Comparison of ENCODE assay signal across 9 cellular contexts in genomic region chr9:124258765-124259272, GRCh38. TPM values are rescaled to one million over a fixed set of nuclear protein-coding genes. Genes with fewer than 3 reads are reported as not detected.
DNase-seq lines count a peak whose midpoint lies in the region; ATAC-seq, FAIRE-seq and TF ChIP-seq lines count a peak whose summit lies in the region.
"Had no signal": no experiment of that assay in that cellular context is flagged by ENCODE, and none has a peak within 500 bp of the region (broad histone marks: within the 10 kb centered on the region; RNA-seq: fewer than 3 reads in every experiment).

No MANE protein-coding gene starts in this region.

- H3K9me3 ChIP-seq in ascending aorta: no peaks in the 10 kb centered on the region

- no peak for DNase-seq in activated T-cell treated with anti-CD3 and anti-CD28 coated beads, Interleukin-2, amount 50 U/mL, for 72 hours
- DNase-seq in activated T-cell treated with anti-CD3 and anti-CD28 coated beads for 4 hours (no peak), ascending aorta (ENCODE audit: low spot score in 2 of 2) (no peak), RCC 7860 (ENCODE audit: low spot score) (no peak)

- intact Hi-C loops in ascending aorta (cut with DNase I): loop anchor here (1.0 to 2.0 kb wide), 3 partner anchors 26 to 62 kb away; no protein-coding TSS in a partner anchor

- H3K36me3 ChIP-seq in ascending aorta: no peaks in the 10 kb centered on the region

- no peaks in the 10 kb centered on the region for H3K9me3 Mint-ChIP-seq in activated T-cell treated with anti-CD3 and anti-CD28 coated beads, Interleukin-2, amount 50 U/mL, for 72 hours

- peaks cover 61% of the 10 kb centered on the region for H3K27me3 Mint-ChIP-seq in activated T-cell treated with anti-CD3 and anti-CD28 coated beads, Interleukin-2, amount 50 U/mL, for 72 hours (ENCODE audit: low read depth)

- H3K27ac Mint-ChIP-seq in activated T-cell treated with anti-CD3 and anti-CD28 coated beads, Interleukin-2, amount 50 U/mL, for 72 hours: no peak overlapping the region

- H3K4me1 Mint-ChIP-seq in activated T-cell treated with anti-CD3 and anti-CD28 coated beads, Interleukin-2, amount 50 U/mL, for 72 hours (ENCODE audit: low read depth): peaks cover 73% of the 10 kb centered on the region

- peaks cover 1 to 2% of the 10 kb centered on the region in 2 donors for H3K36me3 Mint-ChIP-seq in activated T-cell treated with anti-CD3 and anti-CD28 coated beads, Interleukin-2, amount 50 U/mL, for 72 hours (ENCODE audit: insufficient read depth in 2 of 2)

- peak overlapping the region; percentile 88 to 96 for H3K4me3 Mint-ChIP-seq in activated T-cell treated with anti-CD3 and anti-CD28 coated beads, Interleukin-2, amount 50 U/mL, for 72 hours

- H3K27ac ChIP-seq in ascending aorta: peak overlapping the region; percentile 90 to 96
- H3K27ac ChIP-seq in layer of hippocampus (ENCODE audit: low read depth, low read length): peak overlapping the region; percentile 86
- peak overlapping the region; percentile 44 for H3K27ac ChIP-seq in temporal lobe (ENCODE audit: low read depth, low read length)

- peak overlapping the region; percentile 77 to 87 for H3K4me3 ChIP-seq in ascending aorta

- H3K4me1 ChIP-seq in ascending aorta: peaks cover 29 to 47% of the 10 kb centered on the region in 2 donors

- H3K27me3 ChIP-seq in ascending aorta: no peaks in the 10 kb centered on the region
- H3K27me3 ChIP-seq in layer of hippocampus (ENCODE audit: control insufficient read depth, insufficient read depth, low read length): no peaks in the 10 kb centered on the region

- no peak for FAIRE-seq in RCC 7860 (lab: Jason Lieb, UNC)
- FAIRE-seq: endometrium had no signal

- no peak for ATAC-seq in activated T-cell treated with anti-CD3 and anti-CD28 coated beads, Interleukin-2, amount 50 U/mL, for 72 hours (replicated peaks in 1 of 2)
- ATAC-seq in HG02981 (IDR thresholded peaks at IDR 0.05; ENCODE audit: unreplicated experiment) (no peak), GM18517 (IDR thresholded peaks at IDR 0.05; ENCODE audit: unreplicated experiment) (no peak)

- no peak for TF ChIP-seq CTCF in ascending aorta (IDR thresholded peaks at IDR 0.05)

RNA-seq across cellular contexts. Expression of gene NEK6, which starts 1.1 kb away (rescaled TPM):
- total RNA-seq in activated T-cell treated with anti-CD3 and anti-CD28 coated beads, Interleukin-2, amount 50 U/mL, for 72 hours: 1 to 10 TPM; 8.1 to 8.5 TPM
- total RNA-seq in ascending aorta (6.7 TPM), temporal lobe (23.6 TPM)
